27 cellular contexts compared by ENCODE assay signal in the genomic region with DNA sequence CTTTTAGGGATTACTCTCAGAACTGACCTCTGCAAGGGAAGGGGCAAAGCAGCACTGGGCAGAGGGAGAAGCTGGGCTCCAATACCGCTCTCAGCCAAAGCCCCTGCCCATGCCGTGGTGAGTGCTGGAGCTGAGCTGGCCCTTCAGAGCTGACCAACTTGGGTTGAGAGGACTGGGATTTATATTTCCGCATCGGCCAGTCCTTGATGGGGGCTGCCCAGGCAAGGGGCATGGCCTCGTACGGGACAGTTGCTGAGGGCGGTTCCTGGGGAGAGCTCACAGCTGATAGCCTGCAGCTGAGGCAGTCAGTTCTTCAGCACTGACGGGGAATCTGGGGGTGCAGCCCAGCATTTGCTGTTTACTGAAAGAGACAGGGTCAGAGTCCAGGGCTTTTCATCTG. TPM values are rescaled to one million over a fixed set of nuclear protein-coding genes. Genes with fewer than 3 reads are reported as not detected.
"Had no signal": no experiment of that assay in that cellular context is flagged by ENCODE, and none has a peak within 500 bp of the region (broad histone marks: within the 10 kb centered on the region; RNA-seq: fewer than 3 reads in every experiment).

No MANE protein-coding gene starts in this region.

- H3K27me3 ChIP-seq: breast epithelium had no signal

- DNase-seq: activated CD4-positive, alpha-beta memory T cell treated with anti-CD3 and anti-CD28 coated beads, Interleukin-2, amount 10 ng/mL, durations not matched to agents 7 days and 5 days; activated CD4-positive, alpha-beta T cell treated with anti-CD3 and anti-CD28 coated beads for 36 hours; activated CD4-positive, alpha-beta T cell treated with anti-CD3 and anti-CD28 coated beads, Interleukin-2, amount 50 U/mL, for 1 hour; activated gamma-delta T cell treated with Interleukin-2 at 50 U/mL for 16 hours; activated naive CD4-positive, alpha-beta T cell treated with anti-CD3 and anti-CD28 coated beads, Interleukin-2, amount 10 ng/mL, durations not matched to agents 7 days and 5 days; activated naive CD8-positive, alpha-beta T cell treated with anti-CD3 and anti-CD28 coated beads for 36 hours; activated T-cell treated with anti-CD3 and anti-CD28 coated beads for 4 hours; activated T-cell treated with anti-CD3 and anti-CD28 coated beads, Interleukin-2, amount 50 U/mL, for 72 hours; central memory CD4-positive, alpha-beta T cell; NCI-H1048; NCI-H1417 treated with DMSO at 0.1 percent for 48 hours; NCI-H1694; NCI-H2029; NCI-H2107; NCI-H345; NCI-H510A; NCI-H526 treated with DMSO at 0.1 percent for 48 hours; NCI-H82; SIG-M5; SK-N-SH; T-helper 1 cell; WERI-Rb-1 had no signal

- H3K4me3 ChIP-seq: breast epithelium, K562 had no signal

- H3K27ac Mint-ChIP-seq: activated CD4-positive, alpha-beta memory T cell treated with anti-CD3 and anti-CD28 coated beads, Interleukin-2, amount 10 ng/mL, durations not matched to agents 7 days and 5 days; activated CD4-positive, alpha-beta T cell treated with anti-CD3 and anti-CD28 coated beads for 36 hours; activated naive CD4-positive, alpha-beta T cell treated with anti-CD3 and anti-CD28 coated beads, Interleukin-2, amount 10 ng/mL, durations not matched to agents 7 days and 5 days; activated naive CD8-positive, alpha-beta T cell treated with anti-CD3 and anti-CD28 coated beads for 36 hours; activated T-cell treated with anti-CD3 and anti-CD28 coated beads, Interleukin-2, amount 50 U/mL, for 72 hours; activated T-helper 2 cell treated with anti-CD3 and anti-CD28 coated beads, Interferon-gamma antibody, Interleukin-2, Interleukin-4, amounts not matched to agents 10 μg/mL and 5 μg/mL and 100 μg/mL, durations not matched to agents 14 hours and 24 hours and 36 hours had no signal

- H3K4me3 Mint-ChIP-seq: activated CD4-positive, alpha-beta memory T cell treated with anti-CD3 and anti-CD28 coated beads, Interleukin-2, amount 10 ng/mL, durations not matched to agents 7 days and 5 days; activated CD4-positive, alpha-beta T cell treated with anti-CD3 and anti-CD28 coated beads for 36 hours; activated naive CD4-positive, alpha-beta T cell treated with anti-CD3 and anti-CD28 coated beads, Interleukin-2, amount 10 ng/mL, durations not matched to agents 7 days and 5 days; activated naive CD8-positive, alpha-beta T cell treated with anti-CD3 and anti-CD28 coated beads for 36 hours; activated T-cell treated with anti-CD3 and anti-CD28 coated beads, Interleukin-2, amount 50 U/mL, for 72 hours had no signal

- H3K36me3 ChIP-seq: breast epithelium had no signal

- H3K9me3 Mint-ChIP-seq: activated CD4-positive, alpha-beta memory T cell treated with anti-CD3 and anti-CD28 coated beads, Interleukin-2, amount 10 ng/mL, durations not matched to agents 7 days and 5 days; activated naive CD4-positive, alpha-beta T cell treated with anti-CD3 and anti-CD28 coated beads, Interleukin-2, amount 10 ng/mL, durations not matched to agents 7 days and 5 days; activated naive CD8-positive, alpha-beta T cell treated with anti-CD3 and anti-CD28 coated beads for 36 hours; activated T-cell treated with anti-CD3 and anti-CD28 coated beads, Interleukin-2, amount 50 U/mL, for 72 hours; activated T-helper 2 cell treated with anti-CD3 and anti-CD28 coated beads, Interferon-gamma antibody, Interleukin-2, Interleukin-4, amounts not matched to agents 10 μg/mL and 5 μg/mL and 100 μg/mL, durations not matched to agents 14 hours and 24 hours and 36 hours had no signal

- H3K27ac ChIP-seq: breast epithelium had no signal

- H3K36me3 Mint-ChIP-seq: activated naive CD4-positive, alpha-beta T cell treated with anti-CD3 and anti-CD28 coated beads, Interleukin-2, amount 10 ng/mL, durations not matched to agents 7 days and 5 days; activated naive CD8-positive, alpha-beta T cell treated with anti-CD3 and anti-CD28 coated beads for 36 hours had no signal

- H3K9me3 ChIP-seq: breast epithelium, SK-N-SH had no signal

- H3K4me1 Mint-ChIP-seq: activated CD4-positive, alpha-beta memory T cell treated with anti-CD3 and anti-CD28 coated beads, Interleukin-2, amount 10 ng/mL, durations not matched to agents 7 days and 5 days; activated CD4-positive, alpha-beta T cell treated with anti-CD3 and anti-CD28 coated beads for 36 hours; activated naive CD4-positive, alpha-beta T cell treated with anti-CD3 and anti-CD28 coated beads, Interleukin-2, amount 10 ng/mL, durations not matched to agents 7 days and 5 days; activated naive CD8-positive, alpha-beta T cell treated with anti-CD3 and anti-CD28 coated beads for 36 hours had no signal

RNA-seq across cellular contexts. Expression of gene HUNK, which starts 8.0 kb away (rescaled TPM):
- total RNA-seq: K562; LHCN-M2; T-helper 2 cell treated with Interferon-gamma antibody and Interleukin-4, amounts not matched to agents 100 ng/mL and 5 ng/mL, for 36 hours had no signal
- polyA plus RNA-seq: K562 had no signal
